ENCODE assay signal across 15 cellular contexts in the genomic region with DNA sequence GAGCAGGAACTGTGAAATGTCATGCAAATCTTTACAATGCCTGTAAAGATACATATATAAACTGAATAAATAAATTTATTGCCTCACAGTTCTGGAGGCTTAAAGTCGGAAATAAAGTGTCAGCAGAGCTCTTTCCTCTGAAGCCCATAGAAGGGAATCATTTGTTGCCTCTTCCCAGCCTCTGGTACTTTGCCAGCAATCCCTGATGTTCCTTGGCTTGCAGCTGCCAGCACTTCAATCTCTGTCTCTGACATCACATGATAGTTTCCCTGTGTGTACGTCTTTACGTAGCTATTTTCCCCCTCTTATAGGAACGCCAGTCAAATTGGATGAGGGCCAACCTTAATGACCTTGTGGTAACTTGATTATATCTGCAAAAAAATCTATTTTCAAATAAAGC.
DNase-seq lines count a peak whose midpoint lies in the region; TF ChIP-seq lines count a peak whose summit lies in the region.
"Had no signal": no experiment of that assay in that cellular context is flagged by ENCODE, and none has a peak within 500 bp of the region (broad histone marks: within the 10 kb centered on the region; RNA-seq: fewer than 3 reads in every experiment).

No MANE protein-coding gene starts in this region.

- intact Hi-C loops in adrenal gland (cut with DNase I) = no loop called here

- no peaks in the 10 kb centered on the region for H3K4me1 ChIP-seq in adrenal gland (replicated peaks in 1 of 2)
- H3K4me1 ChIP-seq: colonic mucosa, tibial artery had no signal

- DNase-seq in LNCaP clone FGC (ENCODE audit: low read depth) = peak; percentile 54
- DNase-seq in NCI-H2081 (lab: John Stamatoyannopoulos, UW) = peak; percentile 12 to 65
- peak; percentile 34 for DNase-seq in NCI-H526 treated with DMSO at 0.1 percent for 48 hours (lab: John Stamatoyannopoulos, UW)
- DNase-seq in pons (ENCODE audit: low spot score) = peak; percentile 8
- no peak for DNase-seq in adrenal gland
- DNase-seq in foreskin fibroblast = no peak
- no peak for DNase-seq in NCI-H2227 (lab: John Stamatoyannopoulos, UW; ENCODE audit: unreplicated experiment)
- DNase-seq: activated CD4-positive, alpha-beta T cell treated with anti-CD3 and anti-CD28 coated beads, Interleukin-2, amount 10 ng/mL, durations not matched to agents 24 days and 14 days; activated CD8-positive, alpha-beta memory T cell treated with anti-CD3 and anti-CD28 coated beads, Interleukin-2, amount 50 U/mL, for 48 hours; colonic mucosa; DND-41; H9; hippocampal formation; tibial artery had no signal

- TF ChIP-seq CTCF in LNCaP clone FGC (IDR thresholded peaks at IDR 0.05; ENCODE audit: control insufficient read depth, extremely low read depth, insufficient read depth) = no peak
- no peak for TF ChIP-seq CTCF in adrenal gland (IDR thresholded peaks at IDR 0.05)
- TF ChIP-seq CTCF in foreskin fibroblast (IDR thresholded peaks at IDR 0.05; ENCODE audit: low read depth, low read length) = no peak

- no peak overlapping the region for H3K27ac ChIP-seq in adrenal gland
- H3K27ac ChIP-seq: colonic mucosa, KMS-11, tibial artery had no signal

- H3K36me3 ChIP-seq in adrenal gland (replicated peaks in 1 of 2) = no peaks in the 10 kb centered on the region
- H3K36me3 ChIP-seq: colonic mucosa, tibial artery had no signal

- TF ChIP-seq POLR2A in adrenal gland (IDR thresholded peaks at IDR 0.05) = no peak

- H3K9me3 ChIP-seq in adrenal gland (replicated peaks in 1 of 3) = no peaks in the 10 kb centered on the region
- H3K9me3 ChIP-seq: colonic mucosa, tibial artery had no signal

- 21 to 30% (median 25%) methylated on average over 4 of the region's 4 CpGs for WGBS in adrenal gland, 4 donors

- H3K27me3 ChIP-seq in adrenal gland = no peaks in the 10 kb centered on the region
- H3K27me3 ChIP-seq: colonic mucosa, tibial artery had no signal

- H3K4me3 ChIP-seq in LNCaP clone FGC (ENCODE audit: low read depth, low read length) = no peak overlapping the region
- H3K4me3 ChIP-seq in adrenal gland = no peak overlapping the region
- H3K4me3 ChIP-seq in foreskin fibroblast (ENCODE audit: low read depth in 1 of 2, low read length in 2 of 2) = no peak overlapping the region
- H3K4me3 ChIP-seq: colonic mucosa, tibial artery had no signal

Comparison
In these comparisons a context has a peak if more than half of its experiments do, and no peak if none do; other contexts are left out.
1. DNase-seq: peak in LNCaP clone FGC (single experiment), NCI-H2081 (2 of 2), NCI-H526 treated with DMSO at 0.1 percent for 48 hours (single experiment) and pons (single experiment); none in adrenal gland (0 of 7), foreskin fibroblast (0 of 2) and NCI-H2227 (single experiment).